ENCODE assay signal across 5 cellular contexts in genomic region chr6:69627625-69628024, GRCh38.
"Had no signal": no experiment of that assay in that cellular context is flagged by ENCODE, and none has a peak within 500 bp of the region (broad histone marks: within the 10 kb centered on the region; RNA-seq: fewer than 3 reads in every experiment).

No MANE protein-coding gene starts in this region.

- H3K9ac ChIP-seq: KMS-11 had no signal

- FAIRE-seq: HTR-8/SVneo had no signal

- H3K27ac ChIP-seq: HL-60, KMS-11 had no signal

- H3K4me2 ChIP-seq: KMS-11 had no signal

- DNase-seq: KBM-7, KG1 had no signal
